In the genomic region with DNA sequence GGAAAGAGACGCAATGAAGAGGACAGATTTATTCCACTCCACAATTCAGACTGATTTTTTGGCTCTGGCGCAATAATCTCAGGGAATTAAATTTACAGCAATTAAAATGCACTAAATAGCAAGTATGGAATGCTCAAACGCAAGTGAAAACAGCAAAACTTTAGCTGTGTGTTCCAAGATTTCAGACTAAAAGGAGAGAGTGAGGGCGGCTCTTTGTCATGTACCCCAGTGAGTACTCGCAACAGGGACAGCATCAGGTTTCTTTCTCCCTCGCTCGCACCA, we compare ENCODE assay signal across 8 cellular contexts. TPM values are rescaled to one million over a fixed set of nuclear protein-coding genes. Genes with fewer than 3 reads are reported as not detected.
DNase-seq lines count a peak whose midpoint lies in the region; ATAC-seq and TF ChIP-seq lines count a peak whose summit lies in the region.

No MANE protein-coding gene starts in this region.

- no peak for ATAC-seq in body of pancreas
- ATAC-seq in memory B cell (ENCODE audit: low read depth): peak; percentile 16
- ATAC-seq in upper lobe of right lung: no peak
- ATAC-seq in HG03571 (IDR thresholded peaks at IDR 0.05; ENCODE audit: unreplicated experiment): no peak

- H3K4me3 Mint-ChIP-seq in activated naive CD4-positive, alpha-beta T cell treated with anti-CD3 and anti-CD28 coated beads for 36 hours: peak overlapping the region; percentile 99
- H3K4me3 Mint-ChIP-seq in memory B cell: peak overlapping the region; percentile 96

- CTCF ChIA-PET in activated naive CD4-positive, alpha-beta T cell treated with anti-CD3 and anti-CD28 coated beads for 36 hours (lab: Charles Lee): interaction anchor here (0.7 to 1.6 kb wide), 3 partner anchors 17 to 242 kb away, joined by 4 to 5 read pairs (median 4); a partner anchor contains a TSS

- H3K9me3 ChIP-seq in body of pancreas: no peaks in the 10 kb centered on the region
- no peaks in the 10 kb centered on the region for H3K9me3 ChIP-seq in upper lobe of right lung

- no peak for TF ChIP-seq CTCF in body of pancreas (IDR thresholded peaks at IDR 0.05)
- no peak for TF ChIP-seq CTCF in upper lobe of right lung (IDR thresholded peaks at IDR 0.05)

- H3K27ac Mint-ChIP-seq in activated naive CD4-positive, alpha-beta T cell treated with anti-CD3 and anti-CD28 coated beads for 36 hours: peak overlapping the region; percentile 85
- peak overlapping the region; percentile 70 for H3K27ac Mint-ChIP-seq in memory B cell

- peaks cover 33% of the 10 kb centered on the region for H3K4me1 ChIP-seq in body of pancreas
- H3K4me1 ChIP-seq in upper lobe of right lung: peaks cover 30% of the 10 kb centered on the region

- H3K9me3 Mint-ChIP-seq in activated naive CD4-positive, alpha-beta T cell treated with anti-CD3 and anti-CD28 coated beads for 36 hours: no peaks in the 10 kb centered on the region
- H3K9me3 Mint-ChIP-seq in memory B cell: no peaks in the 10 kb centered on the region

- H3K4me3 ChIP-seq in body of pancreas (peak overlapping the region in 1 of 2 donors; percentile 69), upper lobe of right lung (peak overlapping the region; percentile 77)

- no peaks in the 10 kb centered on the region for H3K27me3 Mint-ChIP-seq in activated naive CD4-positive, alpha-beta T cell treated with anti-CD3 and anti-CD28 coated beads for 36 hours (ENCODE audit: low read depth)
- no peaks in the 10 kb centered on the region for H3K27me3 Mint-ChIP-seq in memory B cell

- intact Hi-C loops in activated naive CD4-positive, alpha-beta T cell treated with anti-CD3 and anti-CD28 coated beads for 36 hours (cut with micrococcal nuclease): loop anchor here (2.0 to 10.0 kb wide), 3 partner anchors 210 to 531 kb away; a partner anchor contains a TSS
- intact Hi-C loops in body of pancreas (cut with DNase I) (no loop called here), upper lobe of right lung (cut with DNase I) (no loop called here)

- H3K27me3 ChIP-seq in body of pancreas (no peaks in the 10 kb centered on the region), upper lobe of right lung (no peaks in the 10 kb centered on the region)

- TF ChIP-seq POLR2A in body of pancreas (IDR thresholded peaks at IDR 0.05): no peak

- peaks cover 31% of the 10 kb centered on the region for H3K4me1 Mint-ChIP-seq in activated naive CD4-positive, alpha-beta T cell treated with anti-CD3 and anti-CD28 coated beads for 36 hours (ENCODE audit: low read depth)
- peaks cover 13% of the 10 kb centered on the region for H3K4me1 Mint-ChIP-seq in memory B cell

- DNase-seq in activated naive CD4-positive, alpha-beta T cell treated with anti-CD3 and anti-CD28 coated beads for 36 hours: no peak
- no peak for DNase-seq in activated naive CD4-positive, alpha-beta T cell treated with anti-CD3 and anti-CD28 coated beads, Interleukin-2, amount 50 U/mL, for 16 hours
- DNase-seq in body of pancreas (no peak), memory B cell (ENCODE audit: low spot score in 2 of 2) (no peak), upper lobe of right lung (no peak), NCI-H2196 (lab: John Stamatoyannopoulos, UW; ENCODE audit: unreplicated experiment) (no peak), A172 (ENCODE audit: low spot score) (no peak)

- peak overlapping the region; percentile 92 to 99 (median 94) for H3K27ac ChIP-seq in body of pancreas
- H3K27ac ChIP-seq in upper lobe of right lung: peak overlapping the region; percentile 99

- WGBS in body of pancreas, 2 donors: 0% methylated on average over 7 of the region's 7 CpGs

- peaks cover 2% of the 10 kb centered on the region for H3K36me3 Mint-ChIP-seq in activated naive CD4-positive, alpha-beta T cell treated with anti-CD3 and anti-CD28 coated beads for 36 hours (ENCODE audit: low read depth)
- no peaks in the 10 kb centered on the region for H3K36me3 Mint-ChIP-seq in memory B cell

- H3K36me3 ChIP-seq in body of pancreas (replicated peaks in 1 of 2; ENCODE audit: insufficient read depth in 1 of 2, low read depth in 2 of 2) (no peaks in the 10 kb centered on the region), upper lobe of right lung (no peaks in the 10 kb centered on the region)

RNA-seq across cellular contexts. Expression of a gene that starts 1.2 kb away (rescaled TPM):
- total RNA-seq in activated naive CD4-positive, alpha-beta T cell treated with anti-CD3 and anti-CD28 coated beads for 36 hours: 1 to 10 TPM; 8.4 to 9.4 TPM
- total RNA-seq in body of pancreas (10 to 100 TPM; 24.4 to 32.3 TPM), upper lobe of right lung (63.5 TPM)
- total RNA-seq in A172 (2014; rRNA removed; shearing (Covaris generic)): 37.8 and 44.6 TPM in 2 replicates
